Comparison of ENCODE assay signal across 1 cellular context in the genomic region with DNA sequence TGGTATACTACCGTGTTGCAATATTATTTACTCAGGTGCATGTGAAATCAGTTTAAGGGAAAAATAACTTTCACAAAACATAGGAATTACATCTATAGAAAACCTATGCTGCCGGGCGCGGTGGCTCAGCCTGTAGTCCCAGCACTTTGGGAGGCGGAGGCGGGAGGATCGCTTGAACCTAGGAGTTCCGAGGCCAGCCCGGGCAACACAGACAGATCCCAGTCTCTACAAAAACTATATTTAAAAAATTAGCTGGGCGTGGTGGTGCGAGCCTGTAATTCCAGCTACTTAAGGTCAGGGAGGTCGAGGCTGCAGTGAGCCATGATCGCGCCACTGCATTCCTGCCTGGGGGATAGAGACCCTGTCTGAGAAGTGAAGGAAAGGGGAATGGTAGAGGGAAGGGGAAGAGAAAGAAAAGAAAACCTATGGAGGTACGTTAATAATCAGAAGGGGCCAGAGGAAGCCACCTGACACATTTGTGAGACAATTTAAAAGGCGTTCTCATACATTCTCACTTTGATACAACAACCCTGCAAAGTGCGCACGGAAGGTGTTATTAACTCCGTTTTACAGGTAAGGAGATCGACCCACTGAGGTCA.
TF ChIP-seq lines count a peak whose summit lies in the region.

No MANE protein-coding gene starts in this region.

TF ChIP-seq in H1, 55 proteins besides CTCF, POLR2A, EP300 and RAD21:
- 0 out of 4 replicates have a peak, but pooled peaks of 1 of the 2 experiments have one; percentile 9 for TF ChIP-seq HDAC2 (IDR thresholded peaks at IDR 0.05; ENCODE audit: borderline replicate concordance in 1 of 2, low read depth in 2 of 2, low read length in 2 of 2)
- TF ChIP-seq RNF2 (IDR thresholded peaks at IDR 0.05; ENCODE audit: borderline replicate concordance, low read depth, low read length, missing control alignments, poor library complexity, severe bottlenecking): no peak
- TF ChIP-seq TEAD4 (IDR thresholded peaks at IDR 0.05; ENCODE audit: low read depth, low read length): 0 out of 2 replicates have a peak, but pooled peaks have one; percentile 15
